Comparison of ENCODE assay signal across 22 cellular contexts in genomic region chr10:35437829-35438228, GRCh38.
DNase-seq lines count a peak whose midpoint lies in the region; ATAC-seq, FAIRE-seq and TF ChIP-seq lines count a peak whose summit lies in the region.
"Had no signal": no experiment of that assay in that cellular context is flagged by ENCODE, and none has a peak within 500 bp of the region (broad histone marks: within the 10 kb centered on the region; RNA-seq: fewer than 3 reads in every experiment).

No MANE protein-coding gene starts in this region.

- DNase-seq in Right ventricle myocardium inferior (ENCODE audit: missing footprints) (no peak), left cardiac atrium (no peak), heart left ventricle (no peak), right atrium auricular region (ENCODE audit: low spot score) (no peak), HTR-8/SVneo (ENCODE audit: insufficient read length, low spot score) (no peak), left ventricle myocardium superior (no peak), hepatic stellate cell (ENCODE audit: low spot score) (no peak)
- no peak for DNase-seq in activated CD4-positive, CD25-positive, alpha-beta regulatory T cell treated with anti-CD3 and anti-CD28 coated beads, Interleukin-2, amount 50 U/mL, for 72 hours
- DNase-seq: AML-193; Caco-2; Calu3; CD4-positive, alpha-beta T cell; CD8-positive, alpha-beta T cell; DMS79 treated with DMSO at 0.1 percent for 48 hours; GF-D8 had no signal

- TF ChIP-seq CTCF in heart left ventricle (IDR thresholded peaks at IDR 0.05) (no peak), right atrium auricular region (IDR thresholded peaks at IDR 0.05) (no peak)

- TF ChIP-seq POLR2A in heart left ventricle (IDR thresholded peaks at IDR 0.05), result no peak

- H3K27me3 ChIP-seq in heart left ventricle (no peaks in the 10 kb centered on the region), right atrium auricular region (no peaks in the 10 kb centered on the region)
- H3K27me3 ChIP-seq: BLaER1 treated with 17β-estradiol and CSF1 and Interleukin-3, amounts not matched to agents 10 nM and 100 nM had no signal

- WGBS in heart left ventricle, 4 donors, result 54 to 70% (median 61%) methylated on average over 4 of the region's 4 CpGs

- H3K4me1 ChIP-seq in heart left ventricle (peaks cover 0 to 54% (median 31%) of the 10 kb centered on the region in 12 donors), right atrium auricular region (peaks cover 0 to 18% of the 10 kb centered on the region in 2 donors)
- H3K4me1 ChIP-seq: A549, Caco-2 had no signal

- H3K9me3 ChIP-seq in heart left ventricle (peaks cover 0 to 43% (median 13%) of the 10 kb centered on the region in 12 donors), right atrium auricular region (peaks cover 0 to 18% of the 10 kb centered on the region in 2 donors)

- peak; percentile 62 for ATAC-seq in Right ventricle myocardium inferior
- no peak for ATAC-seq in left cardiac atrium
- peak; percentile 32 to 59 (median 55) for ATAC-seq in heart left ventricle
- ATAC-seq in left ventricle myocardium superior, result peak; percentile 75
- ATAC-seq: A549; CD8-positive, alpha-beta T cell had no signal

- intact Hi-C loops in Right ventricle myocardium inferior (cut with DNase I), result no loop called here
- intact Hi-C loops in left cardiac atrium (cut with DNase I), result no loop called here
- intact Hi-C loops in heart left ventricle (cut with DNase I), result no loop called here
- intact Hi-C loops in left ventricle myocardium superior (cut with micrococcal nuclease), result no loop called here

- FAIRE-seq in HTR-8/SVneo (lab: Jason Lieb, UNC), result peak; percentile 23
- FAIRE-seq: G401.6, GM12891, GM19239 had no signal

- no peaks in the 10 kb centered on the region for H3K36me3 ChIP-seq in heart left ventricle
- H3K36me3 ChIP-seq in right atrium auricular region, result no peaks in the 10 kb centered on the region

- H3K4me3 ChIP-seq in heart left ventricle (no peak overlapping the region), right atrium auricular region (no peak overlapping the region)
- H3K4me3 ChIP-seq: A549; BLaER1 treated with 17β-estradiol and CSF1 and Interleukin-3, amounts not matched to agents 10 nM and 100 nM had no signal

- peak overlapping the region in 1 of 12 donors; percentile 52 for H3K27ac ChIP-seq in heart left ventricle
- no peak overlapping the region for H3K27ac ChIP-seq in right atrium auricular region
- H3K27ac ChIP-seq: 22Rv1; A549; BLaER1 treated with 17β-estradiol and CSF1 and Interleukin-3, amounts not matched to agents 10 nM and 100 nM; C4-2B had no signal

Comparison
In these comparisons a context has a peak if more than half of its experiments do, and no peak if none do; other contexts are left out.
1. ATAC-seq: peak in Right ventricle myocardium inferior (single experiment), heart left ventricle (4 of 4) and left ventricle myocardium superior (single experiment); none in left cardiac atrium (0 of 2).